ENCODE assay signal across 9 cellular contexts in the genomic region with DNA sequence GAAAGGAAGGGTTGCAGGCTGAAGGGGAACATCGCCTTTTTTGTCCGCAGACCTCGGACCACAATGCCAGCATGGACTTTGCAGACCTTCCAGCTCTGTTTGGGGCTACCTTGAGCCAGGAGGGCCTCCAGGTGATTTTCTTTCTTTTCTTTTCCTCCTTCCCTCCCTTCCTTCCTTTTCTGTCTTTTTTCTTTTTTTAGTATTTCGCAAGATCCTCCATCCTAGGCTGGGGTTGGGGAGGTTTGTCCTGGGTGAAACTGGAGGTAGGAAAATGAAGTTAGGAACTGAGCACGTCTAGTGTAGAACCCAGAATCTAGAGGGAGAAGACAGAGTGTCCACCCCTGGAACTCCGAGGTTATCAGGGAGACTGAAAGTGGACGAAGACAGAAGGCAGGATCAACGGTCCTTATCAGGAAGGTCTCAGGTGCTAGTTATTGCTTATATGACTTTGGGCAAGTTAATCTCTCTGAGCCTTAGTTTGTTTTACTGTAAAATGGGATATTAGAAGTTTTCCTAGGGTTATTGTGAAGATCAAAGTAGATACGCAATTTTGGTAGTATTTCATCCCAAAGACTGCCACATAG. TPM values are rescaled to one million over a fixed set of nuclear protein-coding genes. Genes with fewer than 3 reads are reported as not detected.
DNase-seq lines count a peak whose midpoint lies in the region; ATAC-seq, FAIRE-seq and TF ChIP-seq lines count a peak whose summit lies in the region.
"Had no signal": no experiment of that assay in that cellular context is flagged by ENCODE, and none has a peak within 500 bp of the region (broad histone marks: within the 10 kb centered on the region; RNA-seq: fewer than 3 reads in every experiment).

No MANE protein-coding gene starts in this region.

- peaks cover 25% of the 10 kb centered on the region for H3K79me1 ChIP-seq in neuronal stem cell (ENCODE audit: low read depth, low read length)

- TF ChIP-seq POLR2A in endothelial cell of umbilical vein (IDR thresholded peaks at IDR 0.05; ENCODE audit: low read depth, low read length): no peak

- H2AFZ ChIP-seq in endothelial cell of umbilical vein (ENCODE audit: low read depth, low read length) (peak overlapping the region; percentile 13), neuronal stem cell (ENCODE audit: low read length) (peak overlapping the region; percentile 90)

- no peaks in the 10 kb centered on the region for H4K20me1 ChIP-seq in endothelial cell of umbilical vein (replicated peaks; ENCODE audit: control insufficient read depth, extremely low read depth, insufficient read depth, low read length)

- peak overlapping the region; percentile 99 for H3K4me3 ChIP-seq in CD4-positive, alpha-beta memory T cell (ENCODE audit: low read length in 2 of 2)
- H3K4me3 ChIP-seq in endothelial cell of umbilical vein (replicated peaks in 1 of 3; ENCODE audit: insufficient read depth in 1 of 3, low read depth in 1 of 3, low read length in 3 of 3) (peak overlapping the region; percentile 42 to 77 (median 45)), neuronal stem cell (ENCODE audit: low read length in 2 of 2) (peak overlapping the region; percentile 93 to 95)

- POLR2A ChIA-PET in CD4-positive, alpha-beta memory T cell (lab: Charles Lee; ENCODE audit: partially characterized antibody): interaction anchor here (0.6 to 25.3 kb wide), 19 partner anchors 9 to 579 kb away, joined by 3 to 973 read pairs (median 8); a partner anchor contains a TSS
- POLR2A ChIA-PET in endothelial cell of umbilical vein (lab: Charles Lee): interaction anchor here (1.1 to 2.3 kb wide), 2 partner anchors 10 to 27 kb away, joined by 4 to 15 read pairs; a partner anchor contains a TSS

- H3K27me3 Mint-ChIP-seq in CD4-positive, alpha-beta memory T cell: no peaks in the 10 kb centered on the region

- peak overlapping the region; percentile 88 for H3K9ac ChIP-seq in endothelial cell of umbilical vein (replicated peaks; ENCODE audit: extremely low read depth, insufficient read depth, low read length)
- peak overlapping the region; percentile 95 for H3K9ac ChIP-seq in neuronal stem cell (ENCODE audit: low read depth, low read length, poor library complexity)

- WGBS in neuronal stem cell (ENCODE audit: extremely low coverage in 2 of 2, insufficient read length in 2 of 2, insufficient replicate concordance in 1 of 2), 2 donors: no CpG with 5 or more reads among the region's 9 CpGs

- peaks cover 68% of the 10 kb centered on the region for H3K4me1 ChIP-seq in CD4-positive, alpha-beta memory T cell (ENCODE audit: insufficient read depth, low read length)
- peaks cover 31% of the 10 kb centered on the region for H3K4me1 ChIP-seq in endothelial cell of umbilical vein (ENCODE audit: control insufficient read depth, extremely low read depth, insufficient read depth, low read length)
- peaks cover 12 to 14% of the 10 kb centered on the region in 2 donors for H3K4me1 ChIP-seq in neuronal stem cell (ENCODE audit: control insufficient read depth in 2 of 2, insufficient read depth in 1 of 2, low read depth in 1 of 2, low read length in 2 of 2)

- no peak overlapping the region for H4K91ac ChIP-seq in neuronal stem cell (ENCODE audit: low read depth, low read length, poor library complexity)

- H4K8ac ChIP-seq in neuronal stem cell (ENCODE audit: low read depth, low read length): no peak overlapping the region

- no peak overlapping the region for H2BK5ac ChIP-seq in neuronal stem cell (ENCODE audit: low read length)

- H3K14ac ChIP-seq in neuronal stem cell (ENCODE audit: low read length): no peak overlapping the region

- peak overlapping the region; percentile 81 for H3K27ac ChIP-seq in CD4-positive, alpha-beta memory T cell (ENCODE audit: low read depth, low read length)
- H3K27ac ChIP-seq in endothelial cell of umbilical vein (ENCODE audit: insufficient read depth, low read depth, low read length) (peak overlapping the region; percentile 81), neuronal stem cell (replicated peaks; ENCODE audit: low read length) (no peak overlapping the region)

- H3K4me2 ChIP-seq in endothelial cell of umbilical vein (ENCODE audit: insufficient read depth, low read length): peak overlapping the region; percentile 70
- peak overlapping the region; percentile 95 for H3K4me2 ChIP-seq in neuronal stem cell (ENCODE audit: insufficient read depth, low read length, poor library complexity, severe bottlenecking)

- no peak overlapping the region for H3K18ac ChIP-seq in neuronal stem cell (ENCODE audit: low read length)

- H3K9me3 Mint-ChIP-seq in CD4-positive, alpha-beta memory T cell: peaks cover 0 to 2% (median 0%) of the 10 kb centered on the region in 8 donors

- TF ChIP-seq CTCF in endothelial cell of umbilical vein (IDR thresholded peaks at IDR 0.05; ENCODE audit: extremely low read depth in 1 of 2, insufficient read depth in 1 of 2, low read depth in 1 of 2, low read length in 2 of 2): no peak

- peak overlapping the region; percentile 88 for H2AK5ac ChIP-seq in neuronal stem cell (ENCODE audit: low read depth, low read length)

- peak; percentile 49 for FAIRE-seq in endothelial cell of umbilical vein (lab: Jason Lieb, UNC)

- no peak overlapping the region for H3K23ac ChIP-seq in neuronal stem cell (ENCODE audit: low read depth, low read length, poor library complexity)

- DNase-seq in CD4-positive, alpha-beta memory T cell: no peak
- DNase-seq in OCI-M1 (lab: John Stamatoyannopoulos, UW): peak; percentile 55
- no peak for DNase-seq in endothelial cell of umbilical vein (ENCODE audit: low read depth, low spot score)
- DNase-seq in neuronal stem cell (ENCODE audit: low spot score): no peak
- DNase-seq in posterior vena cava (ENCODE audit: low spot score): no peak
- no peak for DNase-seq in SW 1271 (lab: John Stamatoyannopoulos, UW)

- no peaks in the 10 kb centered on the region for H3K9me1 ChIP-seq in endothelial cell of umbilical vein (replicated peaks; ENCODE audit: control insufficient read depth, extremely low read depth, insufficient read depth, low read length)

- H3K4me1 Mint-ChIP-seq in CD4-positive, alpha-beta memory T cell: peaks cover 53 to 77% (median 62%) of the 10 kb centered on the region in 4 donors

- dilution Hi-C loops in endothelial cell of umbilical vein (cut with MboI; ENCODE audit: extremely low pct_ligation_motif_present, low sequenced_read_pairs): no loop called here

- peak overlapping the region; percentile 95 to 100 (median 98) for H3K4me3 Mint-ChIP-seq in CD4-positive, alpha-beta memory T cell

- H3K36me3 ChIP-seq in CD4-positive, alpha-beta memory T cell (ENCODE audit: insufficient read depth, low read length): peaks cover 41% of the 10 kb centered on the region
- peaks cover 9 to 43% of the 10 kb centered on the region in 2 experiments for H3K36me3 ChIP-seq in endothelial cell of umbilical vein (ENCODE audit: control insufficient read depth in 2 of 2, extremely low read depth in 1 of 2, insufficient read depth in 2 of 2, low read length in 2 of 2)
- H3K36me3 ChIP-seq in neuronal stem cell (replicated peaks in 1 of 2; ENCODE audit: control insufficient read depth in 2 of 2, insufficient read depth in 2 of 2, low read length in 2 of 2): peaks cover 53 to 72% of the 10 kb centered on the region in 2 donors

- CTCF ChIA-PET in CD4-positive, alpha-beta memory T cell (lab: Charles Lee; ENCODE audit: partially characterized antibody): interaction anchor here (1.2 to 3.1 kb wide), 5 partner anchors 10 to 231 kb away, joined by 3 to 15 read pairs (median 3); a partner anchor contains a TSS
- CTCF ChIA-PET in endothelial cell of umbilical vein (lab: Charles Lee): interaction anchor here (1.2 to 3.3 kb wide), 5 partner anchors 25 to 122 kb away, joined by 4 to 44 read pairs (median 6); a partner anchor contains a TSS

- no peaks in the 10 kb centered on the region for H3K27me3 ChIP-seq in CD4-positive, alpha-beta memory T cell (ENCODE audit: insufficient read depth, low read length)
- no peaks in the 10 kb centered on the region for H3K27me3 ChIP-seq in endothelial cell of umbilical vein (ENCODE audit: control insufficient read depth in 2 of 2, insufficient read depth in 2 of 2, low read length in 2 of 2)
- H3K27me3 ChIP-seq in neuronal stem cell (ENCODE audit: control insufficient read depth in 3 of 3, insufficient read depth in 3 of 3, low read depth in 1 of 3, low read length in 3 of 3): no peaks in the 10 kb centered on the region

- BruUV-seq in endothelial cell of umbilical vein (replicated peaks; lab: Mats Ljungman, UMichigan): no TSS peak

- ATAC-seq in HG03442 (IDR thresholded peaks at IDR 0.05; ENCODE audit: unreplicated experiment): no peak
- ATAC-seq in GM19328 (IDR thresholded peaks at IDR 0.05; ENCODE audit: unreplicated experiment): no peak

- H3K79me2 ChIP-seq in endothelial cell of umbilical vein (ENCODE audit: control insufficient read depth, insufficient read depth, low read length): peaks cover 71% of the 10 kb centered on the region

- intact Hi-C loops in CD4-positive, alpha-beta memory T cell (cut with micrococcal nuclease): loop anchor here (2.0 to 5.0 kb wide), 4 partner anchors 38 to 209 kb away; a partner anchor contains a TSS
- intact Hi-C loops in endothelial cell of umbilical vein (cut with micrococcal nuclease): loop anchor here (2.0 kb wide), 2 partner anchors 46 to 58 kb away; a partner anchor contains a TSS
- intact Hi-C loops in posterior vena cava (cut with DNase I): no loop called here

- H3K4ac ChIP-seq in neuronal stem cell (ENCODE audit: low read length): no peak overlapping the region

- H2BK12ac ChIP-seq in neuronal stem cell (ENCODE audit: low read length): no peak overlapping the region

- H3K9me3 ChIP-seq in CD4-positive, alpha-beta memory T cell (ENCODE audit: control insufficient read depth in 1 of 2, low read length in 2 of 2): no peaks in the 10 kb centered on the region
- no peaks in the 10 kb centered on the region for H3K9me3 ChIP-seq in endothelial cell of umbilical vein (replicated peaks; ENCODE audit: control insufficient read depth, insufficient read depth, low read length)
- H3K9me3 ChIP-seq in neuronal stem cell (replicated peaks in 1 of 2; ENCODE audit: control insufficient read depth in 2 of 2, insufficient read depth in 1 of 2, low read depth in 1 of 2, low read length in 2 of 2): no peaks in the 10 kb centered on the region

- no peak overlapping the region for H2BK15ac ChIP-seq in neuronal stem cell (ENCODE audit: low read length)

- H3K27ac Mint-ChIP-seq in CD4-positive, alpha-beta memory T cell: peak overlapping the region; percentile 92 to 100 (median 98)

- peaks cover 39 to 60% of the 10 kb centered on the region in 2 donors for H3K36me3 Mint-ChIP-seq in CD4-positive, alpha-beta memory T cell

- no peak overlapping the region for H2BK120ac ChIP-seq in neuronal stem cell (ENCODE audit: low read depth, low read length)

RNA-seq across cellular contexts. Expression of a gene that starts 1.1 kb away (rescaled TPM):
- total RNA-seq in CD4-positive, alpha-beta memory T cell: 100 to 1,000 TPM; 154 to 172 TPM
- polyA plus RNA-seq in CD4-positive, alpha-beta memory T cell: 10 to 100 TPM; 52.4 to 61.5 TPM
- total RNA-seq in endothelial cell of umbilical vein (60.2 and 61.0 TPM in 2 replicates), posterior vena cava (10 to 100 TPM; 62.7 to 77.3 TPM)
- polyA plus RNA-seq in endothelial cell of umbilical vein: 87.6 and 121 TPM in 2 replicates
- polyA plus RNA-seq in endothelial cell of umbilical vein (2011; cell fraction: cytosol; rRNA removed): 89.6 and 94.4 TPM in 2 replicates
- 92.1 and 116 TPM in 2 replicates for polyA plus RNA-seq in endothelial cell of umbilical vein (2011; cell fraction: nucleus; rRNA removed)
- polyA plus RNA-seq in endothelial cell of umbilical vein (2012): 71.6 and 77.0 TPM in 2 replicates
- polyA minus RNA-seq in endothelial cell of umbilical vein: 69.9 and 71.4 TPM in 2 replicates
- polyA minus RNA-seq in endothelial cell of umbilical vein (2011; cell fraction: cytosol; rRNA and poly(A)+ RNA removed): 120 TPM
- polyA minus RNA-seq in endothelial cell of umbilical vein (2011; cell fraction: nucleus; rRNA and poly(A)+ RNA removed): 18.8 and 28.9 TPM in 2 replicates
- 110 TPM for polyA plus RNA-seq in neuronal stem cell (2013, experiment 1 of 2)
- 109 TPM for polyA plus RNA-seq in neuronal stem cell (2013, experiment 2 of 2)

RNA-seq across cellular contexts. Expression of a gene that starts 1.3 kb away (rescaled TPM):
- 10 to 100 TPM; 43.5 to 49.5 TPM for total RNA-seq in CD4-positive, alpha-beta memory T cell
- 100 to 1,000 TPM in 1 of 2 donors, 10 to 100 TPM in 1; 55.1 to 101 TPM for polyA plus RNA-seq in CD4-positive, alpha-beta memory T cell
- total RNA-seq in endothelial cell of umbilical vein (50.2 and 58.2 TPM in 2 replicates), posterior vena cava (10 to 100 TPM; 33.0 to 43.7 TPM)
- 95.2 and 110 TPM in 2 replicates for polyA plus RNA-seq in endothelial cell of umbilical vein
- polyA plus RNA-seq in endothelial cell of umbilical vein (2011; cell fraction: cytosol; rRNA removed): 58.8 and 69.9 TPM in 2 replicates
- polyA plus RNA-seq in endothelial cell of umbilical vein (2011; cell fraction: nucleus; rRNA removed): 36.2 and 41.8 TPM in 2 replicates
- polyA plus RNA-seq in endothelial cell of umbilical vein (2012): 43.6 and 61.0 TPM in 2 replicates
- polyA minus RNA-seq in endothelial cell of umbilical vein: 49.5 and 53.3 TPM in 2 replicates
- polyA minus RNA-seq in endothelial cell of umbilical vein (2011; cell fraction: cytosol; rRNA and poly(A)+ RNA removed): 31.9 TPM
- polyA minus RNA-seq in endothelial cell of umbilical vein (2011; cell fraction: nucleus; rRNA and poly(A)+ RNA removed): 16.2 and 18.0 TPM in 2 replicates
- polyA plus RNA-seq in neuronal stem cell (2013, experiment 1 of 2): 44.7 TPM
- 44.0 TPM for polyA plus RNA-seq in neuronal stem cell (2013, experiment 2 of 2)

RNA-seq across cellular contexts. Expression of a gene that starts 7.2 kb away (rescaled TPM):
- total RNA-seq in CD4-positive, alpha-beta memory T cell: 100 to 1,000 TPM; 560 to 585 TPM
- 1,000 to 10,000 TPM; 2,226 to 2,605 TPM for polyA plus RNA-seq in CD4-positive, alpha-beta memory T cell
- total RNA-seq in endothelial cell of umbilical vein (1,167 and 1,191 TPM in 2 replicates), posterior vena cava (100 to 1,000 TPM; 582 to 588 TPM)
- 1,577 and 1,770 TPM in 2 replicates for polyA plus RNA-seq in endothelial cell of umbilical vein
- polyA plus RNA-seq in endothelial cell of umbilical vein (2011; cell fraction: cytosol; rRNA removed): 1,411 and 1,601 TPM in 2 replicates
- polyA plus RNA-seq in endothelial cell of umbilical vein (2011; cell fraction: nucleus; rRNA removed): 507 and 521 TPM in 2 replicates
- 1,624 and 1,668 TPM in 2 replicates for polyA plus RNA-seq in endothelial cell of umbilical vein (2012)
- 559 and 621 TPM in 2 replicates for polyA minus RNA-seq in endothelial cell of umbilical vein
- polyA minus RNA-seq in endothelial cell of umbilical vein (2011; cell fraction: cytosol; rRNA and poly(A)+ RNA removed): 1,189 TPM
- 141 and 191 TPM in 2 replicates for polyA minus RNA-seq in endothelial cell of umbilical vein (2011; cell fraction: nucleus; rRNA and poly(A)+ RNA removed)
- polyA plus RNA-seq in neuronal stem cell (2013, experiment 1 of 2): 682 TPM
- polyA plus RNA-seq in neuronal stem cell (2013, experiment 2 of 2): 671 TPM

RNA-seq across cellular contexts. Expression of a gene that starts 9.0 kb away (rescaled TPM):
- not detected for total RNA-seq in CD4-positive, alpha-beta memory T cell
- polyA plus RNA-seq in CD4-positive, alpha-beta memory T cell: not detected
- total RNA-seq in endothelial cell of umbilical vein (not detected in 2 replicates), posterior vena cava (not detected)
- not detected in 2 replicates for polyA plus RNA-seq in endothelial cell of umbilical vein
- not detected in 2 replicates for polyA plus RNA-seq in endothelial cell of umbilical vein (2011; cell fraction: cytosol; rRNA removed)
- not detected in 2 replicates for polyA plus RNA-seq in endothelial cell of umbilical vein (2011; cell fraction: nucleus; rRNA removed)
- 0.35 and 0.70 TPM in 2 replicates for polyA plus RNA-seq in endothelial cell of umbilical vein (2012)
- not detected in 2 replicates for polyA minus RNA-seq in endothelial cell of umbilical vein
- not detected for polyA minus RNA-seq in endothelial cell of umbilical vein (2011; cell fraction: cytosol; rRNA and poly(A)+ RNA removed)
- not detected in 2 replicates for polyA minus RNA-seq in endothelial cell of umbilical vein (2011; cell fraction: nucleus; rRNA and poly(A)+ RNA removed)
- not detected for polyA plus RNA-seq in neuronal stem cell (2013, experiment 1 of 2)
- polyA plus RNA-seq in neuronal stem cell (2013, experiment 2 of 2): not detected
- total RNA-seq: T-helper 1 cell treated with Interleukin-12 subunit alpha and Interleukin-12 subunit beta and Interleukin-4 antibody, amounts not matched to agents 30 ng/mL and 1 ng/mL, for 36 hours had no signal

RNA-seq across cellular contexts. Expression of a gene that starts 9.8 kb away (rescaled TPM):
- total RNA-seq in CD4-positive, alpha-beta memory T cell: 10 to 100 TPM; 16.2 to 21.8 TPM
- 1 to 10 TPM; 1.5 to 2.4 TPM for polyA plus RNA-seq in CD4-positive, alpha-beta memory T cell
- total RNA-seq in endothelial cell of umbilical vein (5.1 and 5.5 TPM in 2 replicates), posterior vena cava (1 to 10 TPM; 3.2 to 4.3 TPM)
- polyA plus RNA-seq in endothelial cell of umbilical vein: 5.9 and 6.5 TPM in 2 replicates
- 1.6 and 2.1 TPM in 2 replicates for polyA plus RNA-seq in endothelial cell of umbilical vein (2011; cell fraction: cytosol; rRNA removed)
- polyA plus RNA-seq in endothelial cell of umbilical vein (2011; cell fraction: nucleus; rRNA removed): 42.3 and 47.5 TPM in 2 replicates
- 4.4 and 4.5 TPM in 2 replicates for polyA plus RNA-seq in endothelial cell of umbilical vein (2012)
- polyA minus RNA-seq in endothelial cell of umbilical vein: 1.4 and 2.1 TPM in 2 replicates
- polyA minus RNA-seq in endothelial cell of umbilical vein (2011; cell fraction: cytosol; rRNA and poly(A)+ RNA removed): 30.8 TPM
- 2.9 and 4.3 TPM in 2 replicates for polyA minus RNA-seq in endothelial cell of umbilical vein (2011; cell fraction: nucleus; rRNA and poly(A)+ RNA removed)
- polyA plus RNA-seq in neuronal stem cell (2013, experiment 1 of 2): 51.7 TPM
- polyA plus RNA-seq in neuronal stem cell (2013, experiment 2 of 2): 48.7 TPM

Comparison
In these comparisons a context has a peak if more than half of its experiments do, and no peak if none do; other contexts are left out.
1. H3K4me3 ChIP-seq: peak in every context shown above with its lines; median percentile 99 in CD4-positive, alpha-beta memory T cell; 94 in neuronal stem cell; 45 in endothelial cell of umbilical vein.
2. intact Hi-C loops: an anchor here in CD4-positive, alpha-beta memory T cell (2.0 to 5.0 kb wide) and endothelial cell of umbilical vein (2.0 kb wide); none called in posterior vena cava.